Comparison of ENCODE assay signal across 8 cellular contexts in the genomic region with DNA sequence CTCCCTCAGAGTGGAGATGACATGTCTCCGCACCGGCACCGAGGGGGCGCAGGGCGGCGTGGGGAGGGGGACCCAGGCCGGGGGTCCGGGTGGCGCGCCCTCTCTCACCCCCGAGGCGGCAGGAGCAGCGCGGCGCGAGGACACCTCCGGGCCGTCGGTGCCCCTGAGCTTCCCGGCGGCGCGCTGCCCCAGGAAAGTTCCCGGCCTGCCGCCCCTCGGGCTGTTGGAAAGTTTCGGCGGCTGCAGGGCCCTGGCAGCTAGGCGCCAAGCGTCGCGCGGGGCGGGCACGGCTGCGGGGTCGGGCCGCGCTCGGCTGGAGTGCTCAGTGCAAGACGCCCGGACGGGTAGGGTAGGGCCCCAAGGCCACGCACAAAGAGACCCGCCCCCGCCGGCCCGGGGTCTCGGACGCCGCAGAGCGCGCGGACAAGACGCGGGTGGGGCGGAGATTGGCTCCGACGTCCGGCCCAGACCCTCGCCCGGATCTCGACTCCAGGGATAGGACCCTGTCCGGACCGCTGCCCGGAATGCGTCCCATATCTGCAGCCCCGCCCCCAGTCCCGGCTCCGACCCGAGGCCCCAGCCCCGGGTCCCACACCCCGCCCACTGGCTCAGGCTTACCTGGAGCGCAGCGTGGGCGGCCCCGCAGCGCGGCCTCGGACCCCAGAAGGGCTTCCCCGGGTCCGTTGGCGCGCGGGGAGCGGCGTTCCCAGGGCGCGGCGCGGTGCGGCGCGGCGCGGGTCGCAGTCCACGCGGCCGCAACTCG. TPM values are rescaled to one million over a fixed set of nuclear protein-coding genes. Genes with fewer than 3 reads are reported as not detected.
DNase-seq lines count a peak whose midpoint lies in the region; ATAC-seq and TF ChIP-seq lines count a peak whose summit lies in the region.

No MANE protein-coding gene starts in this region.

- peak overlapping the region; percentile 54 for H3K4me3 ChIP-seq in BJ (ENCODE audit: low read depth, low read length)

- H3K27ac Mint-ChIP-seq in activated CD4-positive, alpha-beta memory T cell treated with anti-CD3 and anti-CD28 coated beads, Interleukin-2, amount 10 ng/mL, durations not matched to agents 7 days and 5 days = no peak overlapping the region

- no peak for DNase-seq in BJ (ENCODE audit: low read depth)
- DNase-seq in HT-29 (ENCODE audit: low spot score) = peak; percentile 72
- DNase-seq in activated CD4-positive, alpha-beta memory T cell treated with anti-CD3 and anti-CD28 coated beads, Interleukin-2, amount 10 ng/mL, durations not matched to agents 7 days and 5 days = peak; percentile 28
- peak; percentile 58 for DNase-seq in left cardiac atrium
- peak; percentile 75 for DNase-seq in sciatic nerve (ENCODE audit: low spot score)
- DNase-seq in DMS79 treated with DMSO at 0.1 percent for 48 hours (lab: John Stamatoyannopoulos, UW) = no peak
- DNase-seq in NCI-H2029 treated with DMSO at 0.1 percent for 48 hours (lab: John Stamatoyannopoulos, UW) = no peak
- DNase-seq in NCI-H345 (lab: John Stamatoyannopoulos, UW) = no peak

- H3K4me1 Mint-ChIP-seq in activated CD4-positive, alpha-beta memory T cell treated with anti-CD3 and anti-CD28 coated beads, Interleukin-2, amount 10 ng/mL, durations not matched to agents 7 days and 5 days = peaks cover 19% of the 10 kb centered on the region

- ATAC-seq in left cardiac atrium = peak; percentile 0 to 6
- ATAC-seq in sciatic nerve = no peak

- H3K9me3 Mint-ChIP-seq in activated CD4-positive, alpha-beta memory T cell treated with anti-CD3 and anti-CD28 coated beads, Interleukin-2, amount 10 ng/mL, durations not matched to agents 7 days and 5 days = no peaks in the 10 kb centered on the region

- intact Hi-C loops in left cardiac atrium (cut with DNase I) (no loop called here), sciatic nerve (cut with DNase I) (no loop called here)

- no peaks in the 10 kb centered on the region for H3K36me3 ChIP-seq in BJ (ENCODE audit: control insufficient read depth, insufficient read depth, low read length)

- peaks cover 28% of the 10 kb centered on the region for H3K27me3 Mint-ChIP-seq in activated CD4-positive, alpha-beta memory T cell treated with anti-CD3 and anti-CD28 coated beads, Interleukin-2, amount 10 ng/mL, durations not matched to agents 7 days and 5 days

- POLR2A ChIA-PET in BJ (lab: Charles Lee) = no interaction called here
- POLR2A ChIA-PET in activated CD4-positive, alpha-beta memory T cell treated with anti-CD3 and anti-CD28 coated beads, Interleukin-2, amount 10 ng/mL, durations not matched to agents 7 days and 5 days (lab: Charles Lee) = interaction anchor here (0.7 to 1.2 kb wide), 3 partner anchors 8 to 42 kb away, joined by 3 read pairs; no protein-coding TSS in a partner anchor

- no peak for TF ChIP-seq CTCF in BJ (IDR thresholded peaks at IDR 0.05; ENCODE audit: insufficient read depth, low read depth, low read length)

- CTCF ChIA-PET in BJ (lab: Yijun Ruan, JAX) = interaction anchor here (1.8 to 6.3 kb wide), 4 partner anchors 26 to 286 kb away, joined by 5 to 97 read pairs (median 20); no protein-coding TSS in a partner anchor
- CTCF ChIA-PET in activated CD4-positive, alpha-beta memory T cell treated with anti-CD3 and anti-CD28 coated beads, Interleukin-2, amount 10 ng/mL, durations not matched to agents 7 days and 5 days (lab: Charles Lee) = interaction anchor here (1.2 kb wide), 1 partner anchor 46 kb away, joined by 3 read pairs; no protein-coding TSS in a partner anchor

- H3K36me3 Mint-ChIP-seq in activated CD4-positive, alpha-beta memory T cell treated with anti-CD3 and anti-CD28 coated beads, Interleukin-2, amount 10 ng/mL, durations not matched to agents 7 days and 5 days (ENCODE audit: low read depth) = no peaks in the 10 kb centered on the region

- H3K4me3 Mint-ChIP-seq in activated CD4-positive, alpha-beta memory T cell treated with anti-CD3 and anti-CD28 coated beads, Interleukin-2, amount 10 ng/mL, durations not matched to agents 7 days and 5 days = no peak overlapping the region

- H3K27me3 ChIP-seq in BJ (ENCODE audit: control insufficient read depth, insufficient read depth, low read length) = peaks cover 6% of the 10 kb centered on the region

RNA-seq across cellular contexts. Expression of a gene that starts 0.5 kb away (rescaled TPM):
- 2.5 and 3.8 TPM in 2 replicates for polyA plus RNA-seq in BJ (2011; rRNA removed)
- polyA minus RNA-seq in BJ (2011; rRNA and poly(A)+ RNA removed) = 2.9 and 4.7 TPM in 2 replicates
- total RNA-seq in HT-29 (2014; rRNA removed; shearing (Covaris generic)) = 211 and 219 TPM in 2 replicates
- total RNA-seq in activated CD4-positive, alpha-beta memory T cell treated with anti-CD3 and anti-CD28 coated beads, Interleukin-2, amount 10 ng/mL, durations not matched to agents 7 days and 5 days = under 1 TPM; 0.58 to 0.71 TPM
- 10 to 100 TPM; 12.5 to 13.4 TPM for total RNA-seq in left cardiac atrium
- total RNA-seq in sciatic nerve = 59.4 TPM

RNA-seq across cellular contexts. Expression of a gene that starts 4.8 kb away (rescaled TPM):
- polyA plus RNA-seq in BJ (2011; rRNA removed) = 33.4 and 51.7 TPM in 2 replicates
- 32.4 and 55.5 TPM in 2 replicates for polyA minus RNA-seq in BJ (2011; rRNA and poly(A)+ RNA removed)
- total RNA-seq in HT-29 (2014; rRNA removed; shearing (Covaris generic)) = 71.9 and 88.2 TPM in 2 replicates
- 10 to 100 TPM; 39.1 to 44.5 TPM for total RNA-seq in activated CD4-positive, alpha-beta memory T cell treated with anti-CD3 and anti-CD28 coated beads, Interleukin-2, amount 10 ng/mL, durations not matched to agents 7 days and 5 days
- total RNA-seq in left cardiac atrium (10 to 100 TPM; 55.0 to 80.0 TPM), sciatic nerve (28.4 TPM)

Comparison
In these comparisons a context has a peak if more than half of its experiments do, and no peak if none do; other contexts are left out.
1. DNase-seq: peak in HT-29 (single experiment), activated CD4-positive, alpha-beta memory T cell treated with anti-CD3 and anti-CD28 coated beads, Interleukin-2, amount 10 ng/mL, durations not matched to agents 7 days and 5 days (single experiment), left cardiac atrium (single experiment) and sciatic nerve (single experiment); none in BJ (single experiment), DMS79 treated with DMSO at 0.1 percent for 48 hours (single experiment), NCI-H2029 treated with DMSO at 0.1 percent for 48 hours (single experiment) and NCI-H345 (single experiment).
2. RNA of a gene that starts 0.5 kb away (total RNA-seq): 211 to 219 TPM in HT-29, 59.4 TPM in sciatic nerve (single experiment) and 12.5 to 13.4 TPM in left cardiac atrium; 0.58 to 0.71 TPM in activated CD4-positive, alpha-beta memory T cell treated with anti-CD3 and anti-CD28 coated beads, Interleukin-2, amount 10 ng/mL, durations not matched to agents 7 days and 5 days; every median in the first group is over 4 times any median in the second.